19 cellular contexts compared by ENCODE assay signal in genomic region chr3:45057557-45057956, GRCh38. TPM values are rescaled to one million over a fixed set of nuclear protein-coding genes. Genes with fewer than 3 reads are reported as not detected.
A peak's percentile ranks its signal among the peaks of the same experiment; 100 is the strongest.
DNase-seq lines count a peak whose midpoint lies in the region; ATAC-seq and TF ChIP-seq lines count a peak whose summit lies in the region.
"Had no signal": no experiment of that assay in that cellular context is flagged by ENCODE, and none has a peak within 500 bp of the region (broad histone marks: within the 10 kb centered on the region; RNA-seq: fewer than 3 reads in every experiment).

No MANE protein-coding gene starts in this region.

- H3K4me3 ChIP-seq in gastroesophageal sphincter = no peak overlapping the region
- no peak overlapping the region for H3K4me3 ChIP-seq in uterus

- TF ChIP-seq CTCF in RWPE1 (conservative IDR thresholded peaks at IDR 0.05; ENCODE audit: low read depth) (no peak), gastroesophageal sphincter (IDR thresholded peaks at IDR 0.05) (no peak), uterus (IDR thresholded peaks at IDR 0.05) (no peak)

- no peaks in the 10 kb centered on the region for H3K36me3 ChIP-seq in gastroesophageal sphincter
- H3K36me3 ChIP-seq in uterus = no peaks in the 10 kb centered on the region

- peaks cover 3 to 69% (median 18%) of the 10 kb centered on the region in 3 donors for H3K4me1 ChIP-seq in gastroesophageal sphincter
- H3K4me1 ChIP-seq in uterus = no peaks in the 10 kb centered on the region

- POLR2A ChIA-PET in RWPE1 (lab: Yijun Ruan, JAX; ENCODE audit: low non-redundant PET) = no interaction called here

- peak overlapping the region; percentile 43; the same call in 1 of the 2 replicates for H3K27ac ChIP-seq in RWPE1
- peak overlapping the region in 3 of 4 donors; percentile 69 to 77 (median 70) for H3K27ac ChIP-seq in gastroesophageal sphincter
- peak overlapping the region; percentile 50 to 68 for H3K27ac ChIP-seq in uterus

- no peak for TF ChIP-seq EP300 in gastroesophageal sphincter (IDR thresholded peaks at IDR 0.05)

- intact Hi-C loops in uterus (cut with DNase I; ENCODE audit: low total_unique reads) (no loop called here), sciatic nerve (cut with DNase I) (no loop called here)

- H3K9me3 ChIP-seq in gastroesophageal sphincter = no peaks in the 10 kb centered on the region
- no peaks in the 10 kb centered on the region for H3K9me3 ChIP-seq in uterus

- TF ChIP-seq POLR2A in gastroesophageal sphincter (IDR thresholded peaks at IDR 0.05) = no peak
- no peak for TF ChIP-seq POLR2A in uterus (IDR thresholded peaks at IDR 0.05)

- WGBS in gastroesophageal sphincter (ENCODE audit: low coverage in 1 of 2), 2 donors = 81 to 88% methylated on average over 2 to 3 of the region's 3 CpGs

- CTCF ChIA-PET in RWPE1 (lab: Yijun Ruan, JAX) = interaction anchor here (0.6 to 0.7 kb wide), 2 partner anchors 47 to 88 kb away, joined by 3 read pairs; partner anchors contain the start of gene CDCP1

- H3K27me3 ChIP-seq in gastroesophageal sphincter (no peaks in the 10 kb centered on the region), uterus (no peaks in the 10 kb centered on the region)

- peak; percentile 29 for DNase-seq in stimulated activated CD4-positive, alpha-beta T cell treated with anti-CD3 and anti-CD28 coated beads, Interleukin-15, amount 100 ng/mL, for 24 hours
- no peak for DNase-seq in stimulated activated CD4-positive, alpha-beta T cell treated with anti-CD3 and anti-CD28 coated beads, Interleukin-2, amount 100 ng/mL, for 24 hours
- DNase-seq in RWPE1 (ENCODE audit: low spot score) (no peak), uterus (no peak), sciatic nerve (ENCODE audit: low spot score) (no peak), GM19238 (ENCODE audit: insufficient read length, low spot score) (no peak), SHP77 (lab: John Stamatoyannopoulos, UW) (no peak)
- DNase-seq: activated CD4-positive, alpha-beta T cell treated with anti-CD3 and anti-CD28 coated beads, Interleukin-2, amount 50 U/mL, for 4 hours; activated gamma-delta T cell treated with Interleukin-2 at 50 U/mL for 16 hours; cortex of kidney; islet precursor cell; KBM-7; midbrain; NCI-H1048; NCI-H2171 treated with DMSO at 0.1 percent for 48 hours; stimulated activated naive CD4-positive, alpha-beta T cell had no signal

- ATAC-seq in gastroesophageal sphincter (no peak), sciatic nerve (no peak)

RNA-seq across cellular contexts. Expression of gene CLEC3B, which starts 31.5 kb away (rescaled TPM):
- total RNA-seq in gastroesophageal sphincter = 100 to 1,000 TPM in 1 of 4 donors, 10 to 100 TPM in 3; 20.4 to 127 (median 77.6) TPM
- 100 to 1,000 TPM in 1 of 4 donors, 10 to 100 TPM in 3; 35.0 to 248 (median 62.6) TPM for total RNA-seq in uterus
- 105 TPM for total RNA-seq in sciatic nerve
- total RNA-seq: epithelial cell of proximal tubule, H9 had no signal
